ENCODE assay signal across 13 cellular contexts in the genomic region with DNA sequence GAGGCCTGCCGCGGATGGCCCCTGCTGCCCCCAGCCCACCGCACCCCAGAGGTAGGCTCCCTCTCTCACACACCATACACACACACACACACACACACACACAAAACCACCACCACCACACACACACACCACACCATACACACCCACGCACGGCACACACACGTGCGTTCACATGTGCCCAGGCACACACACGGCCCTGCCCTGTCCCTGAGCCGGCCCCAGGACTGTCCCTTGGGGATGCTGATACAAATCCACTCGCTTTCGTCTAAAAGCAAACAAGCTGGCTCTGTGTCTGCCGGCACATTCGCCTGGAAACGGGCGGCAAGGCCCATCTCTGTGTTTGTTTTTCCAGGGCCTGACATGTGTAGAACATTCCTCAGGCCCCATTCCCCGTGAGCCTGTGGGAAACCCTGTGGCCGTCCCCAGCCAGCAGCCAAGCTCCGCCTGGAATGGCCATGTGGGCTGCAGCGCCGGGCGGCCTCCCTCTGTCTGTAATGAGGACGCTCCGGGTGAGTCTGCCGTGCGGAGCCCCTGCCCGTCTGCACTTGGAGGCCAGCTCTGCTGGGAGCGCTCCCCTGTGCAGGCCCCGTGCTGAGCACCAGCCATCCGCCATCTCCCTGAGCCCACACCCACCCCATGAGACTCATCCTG.
DNase-seq lines count a peak whose midpoint lies in the region; ATAC-seq and TF ChIP-seq lines count a peak whose summit lies in the region.
"Had no signal": no experiment of that assay in that cellular context is flagged by ENCODE, and none has a peak within 500 bp of the region (broad histone marks: within the 10 kb centered on the region; RNA-seq: fewer than 3 reads in every experiment).

No MANE protein-coding gene starts in this region.

- POLR2A ChIA-PET in AG04449 (lab: Yijun Ruan, JAX): interaction anchor here (1.0 to 2.1 kb wide), 2 partner anchors 14 to 15 kb away, joined by 3 to 6 read pairs; no protein-coding TSS in a partner anchor
- POLR2A ChIA-PET in WTC11 (lab: Charles Lee): interaction anchor here (0.6 kb wide), 1 partner anchor 196 kb away, joined by 3 read pairs; no protein-coding TSS in a partner anchor
- POLR2A ChIA-PET in T-cell (lab: Charles Lee): no interaction called here

- H3K9ac ChIP-seq in neural progenitor cell: no peak overlapping the region

- no peaks in the 10 kb centered on the region for H3F3A ChIP-seq in neural progenitor cell (ENCODE audit: low read depth)

- H3K4me1 ChIP-seq in neural progenitor cell: peaks cover 6% of the 10 kb centered on the region

- H3K4me3 Mint-ChIP-seq in WTC11: no peak overlapping the region
- H3K4me3 Mint-ChIP-seq in glutamatergic neuron (ENCODE audit: unreplicated experiment): peak overlapping the region; percentile 3
- peak overlapping the region; percentile 48 for H3K4me3 Mint-ChIP-seq in neural progenitor cell
- no peak overlapping the region for H3K4me3 Mint-ChIP-seq in T-cell
- H3K4me3 Mint-ChIP-seq: activated naive CD4-positive, alpha-beta T cell treated with anti-CD3 and anti-CD28 coated beads for 36 hours; stimulated activated naive CD8-positive, alpha-beta T cell treated with anti-CD3 and anti-CD28 coated beads, Interleukin-15, Interleukin-2, amounts not matched to agents 100 ng/mL and 50 ng/mL, for 24 hours had no signal

- H3K4me3 ChIP-seq in AG04449 (ENCODE audit: low read depth, low read length): no peak overlapping the region
- no peak overlapping the region for H3K4me3 ChIP-seq in neural progenitor cell
- H3K4me3 ChIP-seq in MG63: no peak overlapping the region

- TF ChIP-seq CTCF in AG04449 (IDR thresholded peaks at IDR 0.05; ENCODE audit: insufficient read depth, low read length, missing control alignments) (no peak), WTC11 (IDR thresholded peaks at IDR 0.05) (no peak), glutamatergic neuron (IDR thresholded peaks at IDR 0.05; ENCODE audit: partially characterized antibody, unreplicated experiment) (no peak), neural progenitor cell (IDR thresholded peaks at IDR 0.05) (no peak)

- no peaks in the 10 kb centered on the region for H3K36me3 ChIP-seq in neural progenitor cell
- no peaks in the 10 kb centered on the region for H3K36me3 ChIP-seq in MG63

- H3K27ac Mint-ChIP-seq in WTC11: no peak overlapping the region
- peak overlapping the region; percentile 74 for H3K27ac Mint-ChIP-seq in glutamatergic neuron (ENCODE audit: unreplicated experiment)
- H3K27ac Mint-ChIP-seq in neural progenitor cell: peak overlapping the region; percentile 92
- H3K27ac Mint-ChIP-seq in T-cell: no peak overlapping the region
- H3K27ac Mint-ChIP-seq: activated naive CD4-positive, alpha-beta T cell treated with anti-CD3 and anti-CD28 coated beads for 36 hours; stimulated activated naive CD8-positive, alpha-beta T cell treated with anti-CD3 and anti-CD28 coated beads, Interleukin-15, Interleukin-2, amounts not matched to agents 100 ng/mL and 50 ng/mL, for 24 hours had no signal

- no peaks in the 10 kb centered on the region for H4K20me1 ChIP-seq in neural progenitor cell (ENCODE audit: low read depth)

- H3K27me3 Mint-ChIP-seq in WTC11 (ENCODE audit: low read depth): peaks cover 5% of the 10 kb centered on the region
- peaks cover 9% of the 10 kb centered on the region for H3K27me3 Mint-ChIP-seq in glutamatergic neuron (ENCODE audit: unreplicated experiment)
- peaks cover 9% of the 10 kb centered on the region for H3K27me3 Mint-ChIP-seq in neural progenitor cell (ENCODE audit: insufficient read depth, low read depth)
- peaks cover 0 to 2% of the 10 kb centered on the region in 2 donors for H3K27me3 Mint-ChIP-seq in T-cell
- H3K27me3 Mint-ChIP-seq: stimulated activated naive CD8-positive, alpha-beta T cell treated with anti-CD3 and anti-CD28 coated beads, Interleukin-15, Interleukin-2, amounts not matched to agents 100 ng/mL and 50 ng/mL, for 24 hours had no signal

- H3K79me2 ChIP-seq in neural progenitor cell (ENCODE audit: low read depth): no peaks in the 10 kb centered on the region

- H3K9me3 ChIP-seq in neural progenitor cell (ENCODE audit: low read depth): no peaks in the 10 kb centered on the region
- H3K9me3 ChIP-seq in MG63: no peaks in the 10 kb centered on the region

- H3K4me1 Mint-ChIP-seq in WTC11 (peaks cover 9% of the 10 kb centered on the region), glutamatergic neuron (ENCODE audit: low read depth, unreplicated experiment) (peaks cover 30% of the 10 kb centered on the region), neural progenitor cell (peaks cover 30% of the 10 kb centered on the region), T-cell (no peaks in the 10 kb centered on the region)

- H2AFZ ChIP-seq in neural progenitor cell (replicated peaks): no peak overlapping the region

- H3K4me2 ChIP-seq in neural progenitor cell: no peak overlapping the region

- ATAC-seq in WTC11: peak; percentile 18
- ATAC-seq in T-cell (replicated peaks in 1 of 4): no peak

- H3K9me3 Mint-ChIP-seq in WTC11 (no peaks in the 10 kb centered on the region), glutamatergic neuron (ENCODE audit: unreplicated experiment) (peaks cover 6% of the 10 kb centered on the region), neural progenitor cell (no peaks in the 10 kb centered on the region), T-cell (no peaks in the 10 kb centered on the region)
- H3K9me3 Mint-ChIP-seq: activated naive CD4-positive, alpha-beta T cell treated with anti-CD3 and anti-CD28 coated beads for 36 hours; stimulated activated naive CD8-positive, alpha-beta T cell treated with anti-CD3 and anti-CD28 coated beads, Interleukin-15, Interleukin-2, amounts not matched to agents 100 ng/mL and 50 ng/mL, for 24 hours had no signal

- no peak overlapping the region for H3K27ac ChIP-seq in neural progenitor cell

- no peaks in the 10 kb centered on the region for H3K27me3 ChIP-seq in neural progenitor cell
- no peaks in the 10 kb centered on the region for H3K27me3 ChIP-seq in MG63

- H3K36me3 Mint-ChIP-seq in WTC11 (no peaks in the 10 kb centered on the region), glutamatergic neuron (ENCODE audit: unreplicated experiment) (no peaks in the 10 kb centered on the region), neural progenitor cell (no peaks in the 10 kb centered on the region), T-cell (no peaks in the 10 kb centered on the region)

- DNase-seq in AG04449 (ENCODE audit: low read depth, low spot score) (peak; percentile 74), WTC11 (ENCODE audit: low spot score) (peak; percentile 27), glutamatergic neuron (peak; percentile 68), neural progenitor cell (ENCODE audit: low spot score) (peak; percentile 36), T-cell (no peak), MG63 (no peak), T1000 (lab: John Stamatoyannopoulos, UW) (no peak)
- DNase-seq in activated CD8-positive, alpha-beta memory T cell treated with anti-CD3 and anti-CD28 coated beads, Interleukin-2, amount 50 U/mL, for 48 hours: no peak
- DNase-seq: 8988T; activated CD4-positive, alpha-beta T cell treated with anti-CD3 and anti-CD28 coated beads for 1 hour; activated naive CD4-positive, alpha-beta T cell treated with anti-CD3 and anti-CD28 coated beads for 36 hours; stimulated activated CD4-positive, alpha-beta T cell treated with anti-CD3 and anti-CD28 coated beads, Interleukin-15, amount 100 ng/mL, for 24 hours had no signal

- CTCF ChIA-PET in AG04449 (lab: Yijun Ruan, JAX) (interaction anchor here (1.0 to 1.4 kb wide), 2 partner anchors 8 to 18 kb away, joined by 3 read pairs; no protein-coding TSS in a partner anchor), WTC11 (lab: Charles Lee) (interaction anchor here (1.1 to 2.5 kb wide), 7 partner anchors 14 to 67 kb away, joined by 3 to 17 read pairs (median 5); no protein-coding TSS in a partner anchor), T-cell (lab: Charles Lee) (no interaction called here)

TF ChIP-seq in WTC11, 78 proteins besides CTCF, POLR2A, EP300 and RAD21 (continues in another document):
- TF ChIP-seq NR1H2 (CRISPR knock-in tag; IDR thresholded peaks at IDR 0.05): no peak
- TF ChIP-seq ZNF671 (CRISPR knock-in tag; IDR thresholded peaks at IDR 0.05): no peak
- TF ChIP-seq, protein P1, sequence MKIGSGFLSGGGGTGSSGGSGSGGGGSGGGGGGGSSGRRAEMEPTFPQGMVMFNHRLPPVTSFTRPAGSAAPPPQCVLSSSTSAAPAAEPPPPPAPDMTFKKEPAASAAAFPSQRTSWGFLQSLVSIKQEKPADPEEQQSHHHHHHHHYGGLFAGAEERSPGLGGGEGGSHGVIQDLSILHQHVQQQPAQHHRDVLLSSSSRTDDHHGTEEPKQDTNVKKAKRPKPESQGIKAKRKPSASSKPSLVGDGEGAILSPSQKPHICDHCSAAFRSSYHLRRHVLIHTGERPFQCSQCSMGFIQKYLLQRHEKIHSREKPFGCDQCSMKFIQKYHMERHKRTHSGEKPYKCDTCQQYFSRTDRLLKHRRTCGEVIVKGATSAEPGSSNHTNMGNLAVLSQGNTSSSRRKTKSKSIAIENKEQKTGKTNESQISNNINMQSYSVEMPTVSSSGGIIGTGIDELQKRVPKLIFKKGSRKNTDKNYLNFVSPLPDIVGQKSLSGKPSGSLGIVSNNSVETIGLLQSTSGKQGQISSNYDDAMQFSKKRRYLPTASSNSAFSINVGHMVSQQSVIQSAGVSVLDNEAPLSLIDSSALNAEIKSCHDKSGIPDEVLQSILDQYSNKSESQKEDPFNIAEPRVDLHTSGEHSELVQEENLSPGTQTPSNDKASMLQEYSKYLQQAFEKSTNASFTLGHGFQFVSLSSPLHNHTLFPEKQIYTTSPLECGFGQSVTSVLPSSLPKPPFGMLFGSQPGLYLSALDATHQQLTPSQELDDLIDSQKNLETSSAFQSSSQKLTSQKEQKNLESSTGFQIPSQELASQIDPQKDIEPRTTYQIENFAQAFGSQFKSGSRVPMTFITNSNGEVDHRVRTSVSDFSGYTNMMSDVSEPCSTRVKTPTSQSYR (CRISPR knock-in tag; IDR thresholded peaks at IDR 0.05): no peak
- TF ChIP-seq FOXK1 (CRISPR knock-in tag; IDR thresholded peaks at IDR 0.05): no peak

Comparison
In these comparisons a context has a peak if more than half of its experiments do, and no peak if none do; other contexts are left out.
1. DNase-seq: peak in AG04449 (single experiment), WTC11 (single experiment), glutamatergic neuron (single experiment) and neural progenitor cell (single experiment); none in T-cell (0 of 34), MG63 (single experiment), T1000 (single experiment) and activated CD8-positive, alpha-beta memory T cell treated with anti-CD3 and anti-CD28 coated beads, Interleukin-2, amount 50 U/mL, for 48 hours (single experiment).
2. H3K27ac Mint-ChIP-seq: peak in glutamatergic neuron (single experiment) and neural progenitor cell (single experiment); none in WTC11 (single experiment) and T-cell (0 of 2).
3. H3K4me3 Mint-ChIP-seq: peak in glutamatergic neuron (single experiment) and neural progenitor cell (single experiment); none in WTC11 (single experiment) and T-cell (0 of 3).
4. CTCF ChIA-PET loops: an anchor here in AG04449 (1.0 to 1.4 kb wide) and WTC11 (1.1 to 2.5 kb wide); none called in T-cell.
5. POLR2A ChIA-PET loops: an anchor here in AG04449 (1.0 to 2.1 kb wide) and WTC11 (0.6 kb wide); none called in T-cell.